Comparison of ENCODE assay signal across 13 cellular contexts in genomic region chr16:47970291-47970931, GRCh38.
DNase-seq lines count a peak whose midpoint lies in the region; ATAC-seq, FAIRE-seq and TF ChIP-seq lines count a peak whose summit lies in the region.
"Had no signal": no experiment of that assay in that cellular context is flagged by ENCODE, and none has a peak within 500 bp of the region (broad histone marks: within the 10 kb centered on the region; RNA-seq: fewer than 3 reads in every experiment).

No MANE protein-coding gene starts in this region.

- no peak overlapping the region for H3K4me3 ChIP-seq in astrocyte (ENCODE audit: insufficient read depth, low read depth, low read length)
- H3K4me3 ChIP-seq in kidney epithelial cell (ENCODE audit: low read depth, low read length) = no peak overlapping the region
- H3K4me3 ChIP-seq: thoracic aorta had no signal

- DNase-seq in Daoy (ENCODE audit: low read depth) = peak; percentile 30
- DNase-seq in Kasumi-1 (lab: John Stamatoyannopoulos, UW) = peak; percentile 40 to 53
- DNase-seq in astrocyte (ENCODE audit: low read depth) = peak; percentile 36
- peak; percentile 18 for DNase-seq in kidney epithelial cell (ENCODE audit: low read depth)
- no peak for DNase-seq in pons (ENCODE audit: low spot score)
- DNase-seq in activated CD8-positive, alpha-beta T cell treated with anti-CD3 and anti-CD28 coated beads, Interleukin-2, amount 10 ng/mL, durations not matched to agents 7 days and 5 days = no peak
- DNase-seq in GDM1 (lab: John Stamatoyannopoulos, UW) = no peak
- DNase-seq: CD8-positive, alpha-beta memory T cell; NCI-H146 had no signal

- no peaks in the 10 kb centered on the region for H3K4me1 ChIP-seq in astrocyte (ENCODE audit: insufficient read depth, low read length)

- CTCF ChIA-PET in activated CD8-positive, alpha-beta T cell treated with anti-CD3 and anti-CD28 coated beads, Interleukin-2, amount 10 ng/mL, durations not matched to agents 7 days and 5 days (lab: Charles Lee) = no interaction called here

- H3K36me3 Mint-ChIP-seq in astrocyte (ENCODE audit: low read depth, unreplicated experiment) = no peaks in the 10 kb centered on the region
- no peaks in the 10 kb centered on the region for H3K36me3 Mint-ChIP-seq in activated CD8-positive, alpha-beta T cell treated with anti-CD3 and anti-CD28 coated beads, Interleukin-2, amount 10 ng/mL, durations not matched to agents 7 days and 5 days (ENCODE audit: low read depth)
- H3K36me3 Mint-ChIP-seq: mesothelial cell of epicardium had no signal

- no peak overlapping the region for H3K4me2 ChIP-seq in astrocyte (ENCODE audit: low read length)

- peak; percentile 56 for FAIRE-seq in astrocyte (lab: Jason Lieb, UNC)

- H3K4me3 Mint-ChIP-seq in astrocyte (ENCODE audit: unreplicated experiment) = no peak overlapping the region
- no peak overlapping the region for H3K4me3 Mint-ChIP-seq in activated CD8-positive, alpha-beta T cell treated with anti-CD3 and anti-CD28 coated beads, Interleukin-2, amount 10 ng/mL, durations not matched to agents 7 days and 5 days
- H3K4me3 Mint-ChIP-seq: CD8-positive, alpha-beta memory T cell; mesothelial cell of epicardium had no signal

- H3K9ac ChIP-seq in astrocyte (ENCODE audit: low read length) = no peak overlapping the region

- H3K27ac ChIP-seq in astrocyte (ENCODE audit: low read depth, low read length) = no peak overlapping the region
- H3K27ac ChIP-seq: thoracic aorta had no signal

- H3K9me3 Mint-ChIP-seq in astrocyte (ENCODE audit: unreplicated experiment) = no peaks in the 10 kb centered on the region
- H3K9me3 Mint-ChIP-seq in activated CD8-positive, alpha-beta T cell treated with anti-CD3 and anti-CD28 coated beads, Interleukin-2, amount 10 ng/mL, durations not matched to agents 7 days and 5 days (ENCODE audit: insufficient read depth) = no peaks in the 10 kb centered on the region
- H3K9me3 Mint-ChIP-seq: activated T-helper 2 cell treated with anti-CD3 and anti-CD28 coated beads, Interferon-gamma antibody, Interleukin-2, Interleukin-4, amounts not matched to agents 10 μg/mL and 5 μg/mL and 100 μg/mL, durations not matched to agents 14 hours and 24 hours and 36 hours; mesothelial cell of epicardium had no signal

- ATAC-seq in activated CD8-positive, alpha-beta T cell treated with anti-CD3 and anti-CD28 coated beads, Interleukin-2, amount 10 ng/mL, durations not matched to agents 7 days and 5 days = no peak
- no peak for ATAC-seq in HG03571 (IDR thresholded peaks at IDR 0.05; ENCODE audit: unreplicated experiment)

- H2AFZ ChIP-seq in astrocyte (ENCODE audit: low read depth, low read length) = no peak overlapping the region

- no peaks in the 10 kb centered on the region for H3K4me1 Mint-ChIP-seq in astrocyte (ENCODE audit: low read depth, unreplicated experiment)
- H3K4me1 Mint-ChIP-seq in activated CD8-positive, alpha-beta T cell treated with anti-CD3 and anti-CD28 coated beads, Interleukin-2, amount 10 ng/mL, durations not matched to agents 7 days and 5 days (ENCODE audit: low read depth) = no peaks in the 10 kb centered on the region
- H3K4me1 Mint-ChIP-seq: CD8-positive, alpha-beta memory T cell; mesothelial cell of epicardium had no signal

- POLR2A ChIA-PET in activated CD8-positive, alpha-beta T cell treated with anti-CD3 and anti-CD28 coated beads, Interleukin-2, amount 10 ng/mL, durations not matched to agents 7 days and 5 days (lab: Charles Lee) = no interaction called here

- TF ChIP-seq CTCF in astrocyte (IDR thresholded peaks at IDR 0.05; ENCODE audit: insufficient read depth, low read depth, low read length) (no peak), kidney epithelial cell (IDR thresholded peaks at IDR 0.05; ENCODE audit: insufficient read depth, low read length, poor library complexity, severe bottlenecking) (no peak)

- H3K36me3 ChIP-seq in astrocyte (ENCODE audit: insufficient read depth, low read length) (no peaks in the 10 kb centered on the region), kidney epithelial cell (ENCODE audit: control insufficient read depth, insufficient read depth, low read length) (no peaks in the 10 kb centered on the region)
- H3K36me3 ChIP-seq: thoracic aorta had no signal

- H4K20me1 ChIP-seq in astrocyte (ENCODE audit: insufficient read depth, low read length) = no peaks in the 10 kb centered on the region

- H3K27ac Mint-ChIP-seq in astrocyte (ENCODE audit: unreplicated experiment) = no peak overlapping the region
- H3K27ac Mint-ChIP-seq in activated CD8-positive, alpha-beta T cell treated with anti-CD3 and anti-CD28 coated beads, Interleukin-2, amount 10 ng/mL, durations not matched to agents 7 days and 5 days = no peak overlapping the region
- H3K27ac Mint-ChIP-seq: activated T-helper 2 cell treated with anti-CD3 and anti-CD28 coated beads, Interferon-gamma antibody, Interleukin-2, Interleukin-4, amounts not matched to agents 10 μg/mL and 5 μg/mL and 100 μg/mL, durations not matched to agents 14 hours and 24 hours and 36 hours; CD8-positive, alpha-beta memory T cell; mesothelial cell of epicardium had no signal

- H3K27me3 ChIP-seq in astrocyte (ENCODE audit: insufficient read depth, low read length) = no peaks in the 10 kb centered on the region
- no peaks in the 10 kb centered on the region for H3K27me3 ChIP-seq in kidney epithelial cell (ENCODE audit: control insufficient read depth, insufficient read depth, low read length)

- no peaks in the 10 kb centered on the region for H3K9me3 ChIP-seq in astrocyte (ENCODE audit: insufficient read depth, low read depth, low read length)
- H3K9me3 ChIP-seq: thoracic aorta had no signal

- peaks cover 14% of the 10 kb centered on the region for H3K27me3 Mint-ChIP-seq in astrocyte (ENCODE audit: low read depth, unreplicated experiment)
- H3K27me3 Mint-ChIP-seq in activated CD8-positive, alpha-beta T cell treated with anti-CD3 and anti-CD28 coated beads, Interleukin-2, amount 10 ng/mL, durations not matched to agents 7 days and 5 days (ENCODE audit: low read depth) = no peaks in the 10 kb centered on the region

- no peaks in the 10 kb centered on the region for H3K79me2 ChIP-seq in astrocyte (ENCODE audit: insufficient read depth, low read length)

Comparison
In these comparisons a context has a peak if more than half of its experiments do, and no peak if none do; other contexts are left out.
1. DNase-seq: peak in Daoy (single experiment), Kasumi-1 (2 of 2), astrocyte (single experiment) and kidney epithelial cell (single experiment); none in pons (single experiment), activated CD8-positive, alpha-beta T cell treated with anti-CD3 and anti-CD28 coated beads, Interleukin-2, amount 10 ng/mL, durations not matched to agents 7 days and 5 days (single experiment) and GDM1 (single experiment).